26 cellular contexts compared by ENCODE assay signal in the genomic region with DNA sequence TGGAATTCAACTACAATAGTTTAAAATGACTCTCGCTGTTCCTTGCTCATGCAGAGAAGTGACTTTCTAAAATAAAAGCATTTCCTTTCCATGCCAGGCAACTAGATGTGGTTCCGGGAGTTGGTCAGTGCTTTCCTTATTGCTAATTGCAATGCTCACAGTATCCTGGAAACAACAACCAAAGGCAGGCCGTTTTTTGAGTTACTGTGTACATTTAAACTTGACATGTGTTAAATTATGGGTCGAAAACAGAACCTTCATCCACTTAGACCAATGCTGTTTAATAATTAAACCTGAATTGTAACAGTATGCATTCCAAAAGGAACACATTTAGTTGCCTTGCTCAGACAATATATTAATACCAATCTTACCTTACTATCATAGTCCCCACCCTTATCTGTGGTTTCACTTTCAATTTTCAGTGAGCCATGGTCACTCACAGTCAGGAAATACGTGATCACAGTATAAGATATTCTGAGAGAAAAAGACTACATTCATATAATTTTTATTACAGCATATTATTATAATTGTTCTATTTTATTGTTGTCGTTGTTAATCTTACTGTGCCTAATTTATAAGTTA.
DNase-seq lines count a peak whose midpoint lies in the region; ATAC-seq and TF ChIP-seq lines count a peak whose summit lies in the region.
"Had no signal": no experiment of that assay in that cellular context is flagged by ENCODE, and none has a peak within 500 bp of the region (broad histone marks: within the 10 kb centered on the region; RNA-seq: fewer than 3 reads in every experiment).

No MANE protein-coding gene starts in this region.

- CTCF ChIA-PET in WTC11 (lab: Charles Lee) = no interaction called here

- H3K27me3 ChIP-seq in BLaER1 (peaks cover 89% of the 10 kb centered on the region), left lung (no peaks in the 10 kb centered on the region)
- H3K27me3 ChIP-seq: BE2C, upper lobe of right lung had no signal

- no peak overlapping the region for H3K27ac ChIP-seq in BLaER1
- H3K27ac ChIP-seq in left lung = no peak overlapping the region
- H3K27ac ChIP-seq: GM23248, upper lobe of right lung, WERI-Rb-1 had no signal

- TF ChIP-seq CTCF in WTC11 (IDR thresholded peaks at IDR 0.05) (no peak), left lung (IDR thresholded peaks at IDR 0.05) (no peak)

- peak overlapping the region; percentile 20 for H3K4me2 ChIP-seq in BLaER1
- H3K4me2 ChIP-seq: smooth muscle cell had no signal

- no peak overlapping the region for H3K27ac Mint-ChIP-seq in WTC11
- H3K27ac Mint-ChIP-seq: activated CD4-positive, alpha-beta T cell treated with anti-CD3 and anti-CD28 coated beads, Interleukin-2, amount 10 ng/mL, durations not matched to agents 7 days and 5 days; activated CD8-positive, alpha-beta memory T cell treated with anti-CD3 and anti-CD28 coated beads, Interleukin-2, amount 10 ng/mL, durations not matched to agents 7 days and 5 days; activated naive CD4-positive, alpha-beta T cell treated with anti-CD3 and anti-CD28 coated beads for 36 hours; activated T-cell treated with anti-CD3 and anti-CD28 coated beads, Interleukin-2, amount 50 U/mL, for 72 hours; HFFc6 had no signal

- no peak overlapping the region for H3K9ac ChIP-seq in BLaER1
- H3K9ac ChIP-seq: GM23248 had no signal

- H3K4me3 ChIP-seq in BLaER1 = no peak overlapping the region
- H3K4me3 ChIP-seq in left lung = no peak overlapping the region
- H3K4me3 ChIP-seq: GM23248, smooth muscle cell, upper lobe of right lung had no signal

- H3K36me3 Mint-ChIP-seq in WTC11 = no peaks in the 10 kb centered on the region

- ATAC-seq in GM19351 (IDR thresholded peaks at IDR 0.05; ENCODE audit: unreplicated experiment) (peak; percentile 68), WTC11 (no peak), left lung (peak; percentile 62), GM19463 (IDR thresholded peaks at IDR 0.05; ENCODE audit: unreplicated experiment) (no peak)
- ATAC-seq: activated CD8-positive, alpha-beta memory T cell treated with anti-CD3 and anti-CD28 coated beads, Interleukin-2, amount 10 ng/mL, durations not matched to agents 7 days and 5 days; activated T-cell treated with anti-CD3 and anti-CD28 coated beads, Interleukin-2, amount 50 U/mL, for 72 hours; upper lobe of right lung had no signal

- intact Hi-C loops in left lung (cut with DNase I) = no loop called here

- DNase-seq in WTC11 (ENCODE audit: low spot score) (no peak), left lung (no peak), NCI-H1694 treated with DMSO at 0.1 percent for 48 hours (lab: John Stamatoyannopoulos, UW) (no peak), DMS153 (lab: John Stamatoyannopoulos, UW) (no peak), anterior cingulate cortex (lab: John Stamatoyannopoulos, UW) (no peak)
- DNase-seq: activated CD4-positive, alpha-beta T cell treated with anti-CD3 and anti-CD28 coated beads, Interleukin-2, amount 10 ng/mL, durations not matched to agents 7 days and 5 days; activated CD8-positive, alpha-beta memory T cell treated with anti-CD3 and anti-CD28 coated beads, Interleukin-2, amount 10 ng/mL, durations not matched to agents 7 days and 5 days; activated naive CD4-positive, alpha-beta T cell treated with anti-CD3 and anti-CD28 coated beads for 36 hours; activated T-cell treated with anti-CD3 and anti-CD28 coated beads, Interleukin-2, amount 50 U/mL, for 72 hours; amniotic stem cell; BE2C; COR-L47; GM23248; HFFc6; mesenchymal stem cell; NCI-H1092 treated with DMSO at 0.1 percent for 48 hours; NCI-H2081; NCI-H345; retina; stimulated activated CD4-positive, alpha-beta T cell treated with anti-CD3 and anti-CD28 coated beads, Interleukin-2, amount 100 ng/mL, for 24 hours; upper lobe of right lung; WERI-Rb-1 had no signal

- H3K9me3 Mint-ChIP-seq in WTC11 = no peaks in the 10 kb centered on the region
- H3K9me3 Mint-ChIP-seq: activated naive CD4-positive, alpha-beta T cell treated with anti-CD3 and anti-CD28 coated beads for 36 hours; activated T-cell treated with anti-CD3 and anti-CD28 coated beads, Interleukin-2, amount 50 U/mL, for 72 hours; HFFc6 had no signal

- no peaks in the 10 kb centered on the region for H3K36me3 ChIP-seq in BLaER1
- H3K36me3 ChIP-seq in left lung = no peaks in the 10 kb centered on the region
- H3K36me3 ChIP-seq: BE2C, upper lobe of right lung, WERI-Rb-1 had no signal

- H4K20me1 ChIP-seq in BLaER1 = peaks cover 11% of the 10 kb centered on the region; the same call in 1 of the 2 replicates

- H3K4me3 Mint-ChIP-seq in WTC11 = no peak overlapping the region
- H3K4me3 Mint-ChIP-seq: activated CD4-positive, alpha-beta T cell treated with anti-CD3 and anti-CD28 coated beads, Interleukin-2, amount 10 ng/mL, durations not matched to agents 7 days and 5 days; activated CD8-positive, alpha-beta memory T cell treated with anti-CD3 and anti-CD28 coated beads, Interleukin-2, amount 10 ng/mL, durations not matched to agents 7 days and 5 days; activated naive CD4-positive, alpha-beta T cell treated with anti-CD3 and anti-CD28 coated beads for 36 hours; activated T-cell treated with anti-CD3 and anti-CD28 coated beads, Interleukin-2, amount 50 U/mL, for 72 hours; HFFc6 had no signal

- H3K4me1 Mint-ChIP-seq in WTC11 = peaks cover 9% of the 10 kb centered on the region; the same call in 1 of the 2 replicates

- H3K4me1 ChIP-seq in BLaER1 (peaks cover 24% of the 10 kb centered on the region), left lung (no peaks in the 10 kb centered on the region)
- H3K4me1 ChIP-seq: BE2C, upper lobe of right lung had no signal

- H3K9me3 ChIP-seq in BLaER1 = peaks cover 11% of the 10 kb centered on the region; the same call in 1 of the 2 replicates
- no peaks in the 10 kb centered on the region for H3K9me3 ChIP-seq in left lung
- H3K9me3 ChIP-seq: BE2C, upper lobe of right lung had no signal

- POLR2A ChIA-PET in WTC11 (lab: Charles Lee) = no interaction called here

- H3K27me3 Mint-ChIP-seq in WTC11 (ENCODE audit: low read depth) = no peaks in the 10 kb centered on the region

TF ChIP-seq in WTC11, 78 proteins besides CTCF, POLR2A, EP300 and RAD21:
- TF ChIP-seq ZNF396 (CRISPR knock-in tag; IDR thresholded peaks at IDR 0.05; ENCODE audit: borderline replicate concordance) = no peak
- TF ChIP-seq ZNF317 (CRISPR knock-in tag; IDR thresholded peaks at IDR 0.05; ENCODE audit: borderline replicate concordance, low read depth) = peak; percentile 36; the same call in 1 of the 2 replicates
- TF ChIP-seq PRRX2 (CRISPR knock-in tag; IDR thresholded peaks at IDR 0.05) = no peak
- TF ChIP-seq CREM (CRISPR knock-in tag; IDR thresholded peaks at IDR 0.05) = no peak

Comparison
In these comparisons a context has a peak if more than half of its experiments do, and no peak if none do; other contexts are left out.
1. ATAC-seq: peak in GM19351 (single experiment) and left lung (single experiment); none in WTC11 (single experiment) and GM19463 (single experiment).